ENCODE assay signal across 16 cellular contexts in genomic region chr2:168561991-168562390, GRCh38.
"Had no signal": no experiment of that assay in that cellular context is flagged by ENCODE, and none has a peak within 500 bp of the region (broad histone marks: within the 10 kb centered on the region; RNA-seq: fewer than 3 reads in every experiment).

No MANE protein-coding gene starts in this region.

- H3K27me3 ChIP-seq: dorsolateral prefrontal cortex, neutrophil, right lobe of liver, tibial nerve, upper lobe of left lung had no signal

- ATAC-seq: left ventricle myocardium superior; lower lobe of right lung; natural killer cell; right lobe of liver; stimulated activated naive B cell treated with anti-CD40 and anti-IgM and Interleukin-4, amounts not matched to agents 10 μg/mL and 1 μg/mL and 100 μg/mL, for 72 hours had no signal

- H3K27ac ChIP-seq: lower lobe of right lung, neutrophil, parathyroid adenoma, right lobe of liver, thoracic aorta, tibial nerve, upper lobe of left lung had no signal

- H3K4me3 ChIP-seq: dorsolateral prefrontal cortex, lower lobe of right lung, right lobe of liver, thoracic aorta, tibial nerve, upper lobe of left lung had no signal

- DNase-seq: dorsolateral prefrontal cortex; effector CD4-positive, alpha-beta T cell; head of caudate nucleus; left ventricle myocardium superior; lower lobe of right lung; natural killer cell; right lobe of liver; small intestine; stimulated activated CD4-positive, alpha-beta T cell treated with anti-CD3 and anti-CD28 coated beads, Interleukin-15, amount 100 ng/mL, for 24 hours; stimulated activated CD4-positive, alpha-beta T cell treated with anti-CD3 and anti-CD28 coated beads, Interleukin-2, amount 100 ng/mL, for 48 hours; stimulated activated naive B cell treated with anti-CD40 and anti-IgM and Interleukin-4, amounts not matched to agents 10 μg/mL and 1 μg/mL and 100 μg/mL, for 72 hours; upper lobe of left lung had no signal

- H3K9ac ChIP-seq: parathyroid adenoma had no signal

- H2AFZ ChIP-seq: parathyroid adenoma had no signal

- H3K4me1 ChIP-seq: lower lobe of right lung, parathyroid adenoma had no signal

- H3K9me3 ChIP-seq: lower lobe of right lung, neutrophil, right lobe of liver, thoracic aorta, tibial nerve, upper lobe of left lung had no signal

- H3K79me2 ChIP-seq: parathyroid adenoma had no signal

- H3K36me3 ChIP-seq: neutrophil, right lobe of liver, thoracic aorta, upper lobe of left lung had no signal
